Comparison of ENCODE assay signal across 2 cellular contexts in genomic region chr1:205475855-205476254, GRCh38.
A peak's percentile ranks its signal among the peaks of the same experiment; 100 is the strongest.
TF ChIP-seq lines count a peak whose summit lies in the region.

No MANE protein-coding gene starts in this region.

TF ChIP-seq in A549, 52 proteins besides CTCF, POLR2A, EP300 and RAD21:
- TF ChIP-seq EHF (CRISPR knock-in tag; IDR thresholded peaks at IDR 0.05) = no peak
- no peak for TF ChIP-seq NR3C1 (IDR thresholded peaks at IDR 0.05)
- TF ChIP-seq KDM1A (IDR thresholded peaks at IDR 0.05; ENCODE audit: low read depth) = peak; percentile 22; the same call in 1 of the 2 replicates
- no peak for TF ChIP-seq ELK1 (IDR thresholded peaks at IDR 0.05; ENCODE audit: low read depth, low read length)
- TF ChIP-seq RCOR1 (IDR thresholded peaks at IDR 0.05; ENCODE audit: low read depth, low read length) = no peak
- TF ChIP-seq MAZ (IDR thresholded peaks at IDR 0.05; ENCODE audit: borderline replicate concordance, low read depth, low read length) = no peak

TF ChIP-seq in H1, 55 proteins besides CTCF, POLR2A, EP300 and RAD21:
- peak; percentile 60; the same call in 1 of the 2 replicates for TF ChIP-seq KDM1A (IDR thresholded peaks at IDR 0.05; ENCODE audit: borderline replicate concordance, low read length)
- no peak for TF ChIP-seq PHF8 (conservative IDR thresholded peaks at IDR 0.05; ENCODE audit: low read depth, low read length)
